In genomic region chr1:18954270-18955071, GRCh38 we compare ENCODE assay signal across 1 cellular context.
TF ChIP-seq lines count a peak whose summit lies in the region.

No MANE protein-coding gene starts in this region.

TF ChIP-seq in IMR-90, 13 proteins besides CTCF, POLR2A, EP300 and RAD21:
- TF ChIP-seq BHLHE40 (IDR thresholded peaks at IDR 0.05; ENCODE audit: low read depth, low read length) = no peak
- no peak for TF ChIP-seq FOS (IDR thresholded peaks at IDR 0.05; ENCODE audit: low read depth, low read length)
- no peak for TF ChIP-seq MAZ (IDR thresholded peaks at IDR 0.05; ENCODE audit: borderline replicate concordance, low read depth, low read length)
- TF ChIP-seq, protein P1, sequence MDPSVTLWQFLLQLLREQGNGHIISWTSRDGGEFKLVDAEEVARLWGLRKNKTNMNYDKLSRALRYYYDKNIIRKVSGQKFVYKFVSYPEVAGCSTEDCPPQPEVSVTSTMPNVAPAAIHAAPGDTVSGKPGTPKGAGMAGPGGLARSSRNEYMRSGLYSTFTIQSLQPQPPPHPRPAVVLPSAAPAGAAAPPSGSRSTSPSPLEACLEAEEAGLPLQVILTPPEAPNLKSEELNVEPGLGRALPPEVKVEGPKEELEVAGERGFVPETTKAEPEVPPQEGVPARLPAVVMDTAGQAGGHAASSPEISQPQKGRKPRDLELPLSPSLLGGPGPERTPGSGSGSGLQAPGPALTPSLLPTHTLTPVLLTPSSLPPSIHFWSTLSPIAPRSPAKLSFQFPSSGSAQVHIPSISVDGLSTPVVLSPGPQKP (IDR thresholded peaks at IDR 0.05; ENCODE audit: borderline replicate concordance, low read depth, low read length) = no peak
- TF ChIP-seq SMC3 (IDR thresholded peaks at IDR 0.05; ENCODE audit: low read depth, low read length) = no peak
- no peak for TF ChIP-seq USF2 (IDR thresholded peaks at IDR 0.05; ENCODE audit: low read depth, low read length)
- TF ChIP-seq CEBPB (IDR thresholded peaks at IDR 0.05; ENCODE audit: low read depth, low read length) = no peak
- no peak for TF ChIP-seq MAFK (IDR thresholded peaks at IDR 0.05; ENCODE audit: low read depth, low read length)
- no peak for TF ChIP-seq NFE2L2 (IDR thresholded peaks at IDR 0.05; ENCODE audit: low read depth, low read length)
- no peak for TF ChIP-seq RFX5 (IDR thresholded peaks at IDR 0.05; ENCODE audit: low read depth, low read length)
- TF ChIP-seq RCOR1 (IDR thresholded peaks at IDR 0.05; ENCODE audit: insufficient replicate concordance, low read length) = no peak
- TF ChIP-seq CHD1 (IDR thresholded peaks at IDR 0.05; ENCODE audit: low read depth, low read length) = no peak
- no peak for TF ChIP-seq MXI1 (IDR thresholded peaks at IDR 0.05; ENCODE audit: borderline replicate concordance, low read depth, low read length)
